2 cellular contexts compared by ENCODE assay signal in the genomic region with DNA sequence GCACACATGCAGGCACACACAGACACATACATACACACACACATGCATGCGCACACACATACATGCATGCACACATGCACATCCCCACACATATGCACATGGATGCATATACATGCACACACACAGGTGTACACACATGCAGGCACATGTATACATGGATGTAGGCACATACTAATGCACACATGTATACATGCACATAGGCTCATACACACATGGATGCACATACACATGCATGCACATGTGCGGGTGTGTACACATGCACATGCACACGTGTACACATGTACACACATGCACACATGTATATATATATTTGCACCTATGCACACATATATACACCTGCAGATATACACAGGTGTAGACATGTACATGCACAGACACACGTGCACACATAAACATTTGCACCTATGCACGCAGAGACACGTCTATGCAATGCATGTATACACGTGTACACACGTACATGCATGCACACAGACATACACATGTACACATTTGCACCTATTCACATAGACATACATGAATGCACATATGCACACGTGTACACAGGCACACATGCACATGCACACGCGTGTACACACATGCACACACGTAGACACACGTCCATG.
A peak's percentile ranks its signal among the peaks of the same experiment; 100 is the strongest.
TF ChIP-seq lines count a peak whose summit lies in the region.

No MANE protein-coding gene starts in this region.

TF ChIP-seq in HEK293, 187 proteins besides CTCF, POLR2A, EP300 and RAD21:
- TF ChIP-seq, protein P1, sequence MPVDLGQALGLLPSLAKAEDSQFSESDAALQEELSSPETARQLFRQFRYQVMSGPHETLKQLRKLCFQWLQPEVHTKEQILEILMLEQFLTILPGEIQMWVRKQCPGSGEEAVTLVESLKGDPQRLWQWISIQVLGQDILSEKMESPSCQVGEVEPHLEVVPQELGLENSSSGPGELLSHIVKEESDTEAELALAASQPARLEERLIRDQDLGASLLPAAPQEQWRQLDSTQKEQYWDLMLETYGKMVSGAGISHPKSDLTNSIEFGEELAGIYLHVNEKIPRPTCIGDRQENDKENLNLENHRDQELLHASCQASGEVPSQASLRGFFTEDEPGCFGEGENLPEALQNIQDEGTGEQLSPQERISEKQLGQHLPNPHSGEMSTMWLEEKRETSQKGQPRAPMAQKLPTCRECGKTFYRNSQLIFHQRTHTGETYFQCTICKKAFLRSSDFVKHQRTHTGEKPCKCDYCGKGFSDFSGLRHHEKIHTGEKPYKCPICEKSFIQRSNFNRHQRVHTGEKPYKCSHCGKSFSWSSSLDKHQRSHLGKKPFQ (tag by site-specific recombination; IDR thresholded peaks at IDR 0.05) = peak; percentile 60; the same call in 1 of the 2 replicates
- TF ChIP-seq SETDB1 (IDR thresholded peaks at IDR 0.05; ENCODE audit: insufficient read length, low read length) = no peak

TF ChIP-seq in H1, 55 proteins besides CTCF, POLR2A, EP300 and RAD21:
- no peak for TF ChIP-seq JUN (IDR thresholded peaks at IDR 0.05; ENCODE audit: low read depth, low read length)
- TF ChIP-seq TEAD4 (IDR thresholded peaks at IDR 0.05; ENCODE audit: low read depth, low read length) = no peak
- no peak for TF ChIP-seq SP4 (IDR thresholded peaks at IDR 0.05; ENCODE audit: low read length)
- 0 out of 2 replicates have a peak, but pooled peaks have one; percentile 18 for TF ChIP-seq KDM1A (IDR thresholded peaks at IDR 0.05; ENCODE audit: borderline replicate concordance, low read length)
- TF ChIP-seq, protein P2, sequence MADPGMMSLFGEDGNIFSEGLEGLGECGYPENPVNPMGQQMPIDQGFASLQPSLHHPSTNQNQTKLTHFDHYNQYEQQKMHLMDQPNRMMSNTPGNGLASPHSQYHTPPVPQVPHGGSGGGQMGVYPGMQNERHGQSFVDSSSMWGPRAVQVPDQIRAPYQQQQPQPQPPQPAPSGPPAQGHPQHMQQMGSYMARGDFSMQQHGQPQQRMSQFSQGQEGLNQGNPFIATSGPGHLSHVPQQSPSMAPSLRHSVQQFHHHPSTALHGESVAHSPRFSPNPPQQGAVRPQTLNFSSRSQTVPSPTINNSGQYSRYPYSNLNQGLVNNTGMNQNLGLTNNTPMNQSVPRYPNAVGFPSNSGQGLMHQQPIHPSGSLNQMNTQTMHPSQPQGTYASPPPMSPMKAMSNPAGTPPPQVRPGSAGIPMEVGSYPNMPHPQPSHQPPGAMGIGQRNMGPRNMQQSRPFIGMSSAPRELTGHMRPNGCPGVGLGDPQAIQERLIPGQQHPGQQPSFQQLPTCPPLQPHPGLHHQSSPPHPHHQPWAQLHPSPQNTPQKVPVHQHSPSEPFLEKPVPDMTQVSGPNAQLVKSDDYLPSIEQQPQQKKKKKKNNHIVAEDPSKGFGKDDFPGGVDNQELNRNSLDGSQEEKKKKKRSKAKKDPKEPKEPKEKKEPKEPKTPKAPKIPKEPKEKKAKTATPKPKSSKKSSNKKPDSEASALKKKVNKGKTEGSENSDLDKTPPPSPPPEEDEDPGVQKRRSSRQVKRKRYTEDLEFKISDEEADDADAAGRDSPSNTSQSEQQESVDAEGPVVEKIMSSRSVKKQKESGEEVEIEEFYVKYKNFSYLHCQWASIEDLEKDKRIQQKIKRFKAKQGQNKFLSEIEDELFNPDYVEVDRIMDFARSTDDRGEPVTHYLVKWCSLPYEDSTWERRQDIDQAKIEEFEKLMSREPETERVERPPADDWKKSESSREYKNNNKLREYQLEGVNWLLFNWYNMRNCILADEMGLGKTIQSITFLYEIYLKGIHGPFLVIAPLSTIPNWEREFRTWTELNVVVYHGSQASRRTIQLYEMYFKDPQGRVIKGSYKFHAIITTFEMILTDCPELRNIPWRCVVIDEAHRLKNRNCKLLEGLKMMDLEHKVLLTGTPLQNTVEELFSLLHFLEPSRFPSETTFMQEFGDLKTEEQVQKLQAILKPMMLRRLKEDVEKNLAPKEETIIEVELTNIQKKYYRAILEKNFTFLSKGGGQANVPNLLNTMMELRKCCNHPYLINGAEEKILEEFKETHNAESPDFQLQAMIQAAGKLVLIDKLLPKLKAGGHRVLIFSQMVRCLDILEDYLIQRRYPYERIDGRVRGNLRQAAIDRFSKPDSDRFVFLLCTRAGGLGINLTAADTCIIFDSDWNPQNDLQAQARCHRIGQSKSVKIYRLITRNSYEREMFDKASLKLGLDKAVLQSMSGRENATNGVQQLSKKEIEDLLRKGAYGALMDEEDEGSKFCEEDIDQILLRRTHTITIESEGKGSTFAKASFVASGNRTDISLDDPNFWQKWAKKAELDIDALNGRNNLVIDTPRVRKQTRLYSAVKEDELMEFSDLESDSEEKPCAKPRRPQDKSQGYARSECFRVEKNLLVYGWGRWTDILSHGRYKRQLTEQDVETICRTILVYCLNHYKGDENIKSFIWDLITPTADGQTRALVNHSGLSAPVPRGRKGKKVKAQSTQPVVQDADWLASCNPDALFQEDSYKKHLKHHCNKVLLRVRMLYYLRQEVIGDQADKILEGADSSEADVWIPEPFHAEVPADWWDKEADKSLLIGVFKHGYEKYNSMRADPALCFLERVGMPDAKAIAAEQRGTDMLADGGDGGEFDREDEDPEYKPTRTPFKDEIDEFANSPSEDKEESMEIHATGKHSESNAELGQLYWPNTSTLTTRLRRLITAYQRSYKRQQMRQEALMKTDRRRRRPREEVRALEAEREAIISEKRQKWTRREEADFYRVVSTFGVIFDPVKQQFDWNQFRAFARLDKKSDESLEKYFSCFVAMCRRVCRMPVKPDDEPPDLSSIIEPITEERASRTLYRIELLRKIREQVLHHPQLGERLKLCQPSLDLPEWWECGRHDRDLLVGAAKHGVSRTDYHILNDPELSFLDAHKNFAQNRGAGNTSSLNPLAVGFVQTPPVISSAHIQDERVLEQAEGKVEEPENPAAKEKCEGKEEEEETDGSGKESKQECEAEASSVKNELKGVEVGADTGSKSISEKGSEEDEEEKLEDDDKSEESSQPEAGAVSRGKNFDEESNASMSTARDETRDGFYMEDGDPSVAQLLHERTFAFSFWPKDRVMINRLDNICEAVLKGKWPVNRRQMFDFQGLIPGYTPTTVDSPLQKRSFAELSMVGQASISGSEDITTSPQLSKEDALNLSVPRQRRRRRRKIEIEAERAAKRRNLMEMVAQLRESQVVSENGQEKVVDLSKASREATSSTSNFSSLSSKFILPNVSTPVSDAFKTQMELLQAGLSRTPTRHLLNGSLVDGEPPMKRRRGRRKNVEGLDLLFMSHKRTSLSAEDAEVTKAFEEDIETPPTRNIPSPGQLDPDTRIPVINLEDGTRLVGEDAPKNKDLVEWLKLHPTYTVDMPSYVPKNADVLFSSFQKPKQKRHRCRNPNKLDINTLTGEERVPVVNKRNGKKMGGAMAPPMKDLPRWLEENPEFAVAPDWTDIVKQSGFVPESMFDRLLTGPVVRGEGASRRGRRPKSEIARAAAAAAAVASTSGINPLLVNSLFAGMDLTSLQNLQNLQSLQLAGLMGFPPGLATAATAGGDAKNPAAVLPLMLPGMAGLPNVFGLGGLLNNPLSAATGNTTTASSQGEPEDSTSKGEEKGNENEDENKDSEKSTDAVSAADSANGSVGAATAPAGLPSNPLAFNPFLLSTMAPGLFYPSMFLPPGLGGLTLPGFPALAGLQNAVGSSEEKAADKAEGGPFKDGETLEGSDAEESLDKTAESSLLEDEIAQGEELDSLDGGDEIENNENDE (IDR thresholded peaks at IDR 0.05; ENCODE audit: insufficient replicate concordance, low read length) = no peak
